19 cellular contexts compared by ENCODE assay signal in the genomic region with DNA sequence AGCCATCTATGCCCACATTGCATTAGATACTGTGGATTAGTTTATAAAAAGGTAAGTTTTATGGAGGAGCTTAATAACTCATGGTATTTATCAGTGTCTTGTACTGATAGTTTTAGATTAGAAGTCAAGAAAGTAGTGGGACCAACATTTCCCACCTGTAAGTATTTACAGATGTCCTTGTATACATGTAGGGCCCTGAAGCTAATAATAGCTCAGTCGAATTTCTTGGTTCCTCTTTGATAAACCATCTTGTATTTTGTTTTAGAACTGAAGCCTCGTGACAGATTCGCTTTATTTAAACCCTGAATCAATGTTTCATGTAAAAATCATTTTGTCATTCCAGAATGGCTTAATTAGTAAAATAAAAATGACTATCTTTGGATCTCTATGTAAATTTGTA.
DNase-seq lines count a peak whose midpoint lies in the region; ATAC-seq and TF ChIP-seq lines count a peak whose summit lies in the region.
"Had no signal": no experiment of that assay in that cellular context is flagged by ENCODE, and none has a peak within 500 bp of the region (broad histone marks: within the 10 kb centered on the region; RNA-seq: fewer than 3 reads in every experiment).

No MANE protein-coding gene starts in this region.

- no peak for DNase-seq in activated T-cell treated with anti-CD3 and anti-CD28 coated beads, Interleukin-2, amount 50 U/mL, for 72 hours
- DNase-seq in activated T-cell treated with anti-CD3 and anti-CD28 coated beads for 4 hours: no peak
- no peak for DNase-seq in A172 (ENCODE audit: low spot score)
- DNase-seq in erythroblast (lab: John Stamatoyannopoulos, UW): no peak
- DNase-seq in activated naive CD4-positive, alpha-beta T cell treated with anti-CD3 and anti-CD28 coated beads, Interleukin-2, amount 10 ng/mL, durations not matched to agents 7 days and 5 days: no peak
- DNase-seq in HuH-7.5 (ENCODE audit: low spot score): no peak
- DNase-seq: 8988T; activated CD4-positive, alpha-beta T cell treated with anti-CD3 and anti-CD28 coated beads, Interleukin-2, amount 50 U/mL, for 48 hours; activated effector memory CD4-positive, alpha-beta T cell treated with Interleukin-2 at 50 U/mL for 16 hours; body of pancreas; CD8-positive, alpha-beta memory T cell; gastrocnemius medialis; islet precursor cell; NCI-H2227 treated with DMSO at 0.1 percent for 48 hours; pancreas; stimulated activated CD4-positive, alpha-beta T cell treated with anti-CD3 and anti-CD28 coated beads, Interleukin-15, amount 100 ng/mL, for 24 hours had no signal

- peaks cover 0 to 2% of the 10 kb centered on the region in 2 donors for H3K36me3 Mint-ChIP-seq in activated T-cell treated with anti-CD3 and anti-CD28 coated beads, Interleukin-2, amount 50 U/mL, for 72 hours (ENCODE audit: insufficient read depth in 2 of 2)
- peaks cover 10% of the 10 kb centered on the region for H3K36me3 Mint-ChIP-seq in activated naive CD4-positive, alpha-beta T cell treated with anti-CD3 and anti-CD28 coated beads, Interleukin-2, amount 10 ng/mL, durations not matched to agents 7 days and 5 days

- CTCF ChIA-PET in activated naive CD4-positive, alpha-beta T cell treated with anti-CD3 and anti-CD28 coated beads, Interleukin-2, amount 10 ng/mL, durations not matched to agents 7 days and 5 days (lab: Charles Lee): interaction anchor here (0.6 to 1.4 kb wide), 3 partner anchors 27 to 139 kb away, joined by 3 to 5 read pairs (median 3); no protein-coding TSS in a partner anchor

- H3K27me3 Mint-ChIP-seq in activated T-cell treated with anti-CD3 and anti-CD28 coated beads, Interleukin-2, amount 50 U/mL, for 72 hours (ENCODE audit: low read depth): no peaks in the 10 kb centered on the region
- no peaks in the 10 kb centered on the region for H3K27me3 Mint-ChIP-seq in activated naive CD4-positive, alpha-beta T cell treated with anti-CD3 and anti-CD28 coated beads, Interleukin-2, amount 10 ng/mL, durations not matched to agents 7 days and 5 days
- H3K27me3 Mint-ChIP-seq: CD8-positive, alpha-beta memory T cell had no signal

- no peaks in the 10 kb centered on the region for H3K4me1 Mint-ChIP-seq in activated T-cell treated with anti-CD3 and anti-CD28 coated beads, Interleukin-2, amount 50 U/mL, for 72 hours (ENCODE audit: low read depth)
- no peaks in the 10 kb centered on the region for H3K4me1 Mint-ChIP-seq in activated naive CD4-positive, alpha-beta T cell treated with anti-CD3 and anti-CD28 coated beads, Interleukin-2, amount 10 ng/mL, durations not matched to agents 7 days and 5 days
- H3K4me1 Mint-ChIP-seq: CD8-positive, alpha-beta memory T cell had no signal

- TF ChIP-seq POLR2A in erythroblast (IDR thresholded peaks at IDR 0.05; ENCODE audit: low read length): no peak

- no peak overlapping the region for H3K4me3 Mint-ChIP-seq in activated T-cell treated with anti-CD3 and anti-CD28 coated beads, Interleukin-2, amount 50 U/mL, for 72 hours
- no peak overlapping the region for H3K4me3 Mint-ChIP-seq in activated naive CD4-positive, alpha-beta T cell treated with anti-CD3 and anti-CD28 coated beads, Interleukin-2, amount 10 ng/mL, durations not matched to agents 7 days and 5 days
- H3K4me3 Mint-ChIP-seq: CD8-positive, alpha-beta memory T cell; T-helper 2 cell treated with Interferon-gamma antibody and Interleukin-4, amounts not matched to agents 5 μg/mL and 100 μg/mL, for 36 hours had no signal

- H3K9me3 Mint-ChIP-seq in activated T-cell treated with anti-CD3 and anti-CD28 coated beads, Interleukin-2, amount 50 U/mL, for 72 hours: no peaks in the 10 kb centered on the region
- no peaks in the 10 kb centered on the region for H3K9me3 Mint-ChIP-seq in activated naive CD4-positive, alpha-beta T cell treated with anti-CD3 and anti-CD28 coated beads, Interleukin-2, amount 10 ng/mL, durations not matched to agents 7 days and 5 days
- H3K9me3 Mint-ChIP-seq: CD8-positive, alpha-beta memory T cell; T-helper 2 cell treated with Interferon-gamma antibody and Interleukin-4, amounts not matched to agents 5 μg/mL and 100 μg/mL, for 36 hours had no signal

- ATAC-seq in activated T-cell treated with anti-CD3 and anti-CD28 coated beads, Interleukin-2, amount 50 U/mL, for 72 hours (replicated peaks in 1 of 2): no peak
- ATAC-seq in GM21737 (IDR thresholded peaks at IDR 0.05; ENCODE audit: unreplicated experiment) (peak; percentile 71), HG03139 (IDR thresholded peaks at IDR 0.05; ENCODE audit: unreplicated experiment) (peak; percentile 78)
- ATAC-seq: body of pancreas, gastrocnemius medialis, pancreas had no signal

- H3K27ac Mint-ChIP-seq in activated T-cell treated with anti-CD3 and anti-CD28 coated beads, Interleukin-2, amount 50 U/mL, for 72 hours: peak overlapping the region; percentile 65
- no peak overlapping the region for H3K27ac Mint-ChIP-seq in activated naive CD4-positive, alpha-beta T cell treated with anti-CD3 and anti-CD28 coated beads, Interleukin-2, amount 10 ng/mL, durations not matched to agents 7 days and 5 days
- H3K27ac Mint-ChIP-seq: CD8-positive, alpha-beta memory T cell; T-helper 2 cell treated with Interferon-gamma antibody and Interleukin-4, amounts not matched to agents 5 μg/mL and 100 μg/mL, for 36 hours had no signal

Comparison
In these comparisons a context has a peak if more than half of its experiments do, and no peak if none do; other contexts are left out.
1. ATAC-seq: peak in GM21737 (single experiment) and HG03139 (single experiment); none in activated T-cell treated with anti-CD3 and anti-CD28 coated beads, Interleukin-2, amount 50 U/mL, for 72 hours (0 of 2).